In genomic region chr1:16352842-16353535, GRCh38 we compare ENCODE assay signal across 8 cellular contexts. TPM values are rescaled to one million over a fixed set of nuclear protein-coding genes. Genes with fewer than 3 reads are reported as not detected.
DNase-seq lines count a peak whose midpoint lies in the region; ATAC-seq, FAIRE-seq and TF ChIP-seq lines count a peak whose summit lies in the region.

No MANE protein-coding gene starts in this region.

- TF ChIP-seq RAD21 in HepG2 (CRISPR knock-in tag; IDR thresholded peaks at IDR 0.05) = no peak

- POLR2A ChIA-PET in HepG2 (lab: Yijun Ruan, JAX) = interaction anchor here (0.9 to 2.5 kb wide), 5 partner anchors 11 to 34 kb away, joined by 3 to 22 read pairs (median 5); partner anchors contain the start of gene SZRD1

- peak overlapping the region; percentile 96 for H3K4me2 ChIP-seq in HepG2 (ENCODE audit: low read depth, low read length)

- in situ Hi-C loops in HepG2 (cut with HindIII; ENCODE audit: extremely low pct_ligation_motif_present, low pct_unique_long_range_greater_than_20kb) = no loop called here

- 65% methylated on average over 11 of the region's 11 CpGs for WGBS in HepG2 (ENCODE audit: low lambda C conversion rate)
- 50 to 60% methylated on average over 11 of the region's 11 CpGs for whole genome bisulfite sequencing in tibial nerve, 2 donors

- ATAC-seq in HepG2 = no peak

- TF ChIP-seq EP300 in HepG2 (IDR thresholded peaks at IDR 0.05; ENCODE audit: low read depth in 2 of 2, low read length in 2 of 2) (no peak), HepG2 (CRISPR knock-in tag; IDR thresholded peaks at IDR 0.05; ENCODE audit: borderline replicate concordance) (no peak), tibial nerve (IDR thresholded peaks at IDR 0.05) (no peak)

- TSS peak; percentile 90 for BruUV-seq in HepG2 (replicated peaks; lab: Mats Ljungman, UMichigan)

- peaks cover 14% of the 10 kb centered on the region for H4K20me1 ChIP-seq in HepG2 (ENCODE audit: insufficient read depth, low read length)

- no peak for FAIRE-seq in HepG2 (lab: Jason Lieb, UNC)

- peaks cover 12% of the 10 kb centered on the region for H3K4me1 ChIP-seq in cardiac muscle cell (ENCODE audit: low read depth)
- peaks cover 8 to 28% of the 10 kb centered on the region in 2 donors for H3K4me1 ChIP-seq in ascending aorta
- peaks cover 37% of the 10 kb centered on the region for H3K4me1 ChIP-seq in HepG2 (ENCODE audit: insufficient read depth, low read length)
- peaks cover 0 to 36% (median 20%) of the 10 kb centered on the region in 4 donors for H3K4me1 ChIP-seq in tibial nerve

- peak overlapping the region; percentile 76 for H3K4me3 ChIP-seq in cardiac muscle cell
- peak overlapping the region; percentile 95 for H3K4me3 ChIP-seq in ascending aorta
- H3K4me3 ChIP-seq in HepG2 (replicated peaks in 1 of 3; ENCODE audit: insufficient read depth in 1 of 3, low read depth in 2 of 3, low read length in 3 of 3) = peak overlapping the region; percentile 57 to 92 (median 66)
- peak overlapping the region; percentile 73 to 99 (median 94) for H3K4me3 ChIP-seq in tibial nerve

- intact Hi-C loops in cardiac septum (cut with DNase I) (loop anchor here (2.0 to 5.0 kb wide), 2 partner anchors 14 to 106 kb away; partner anchors contain the start of gene SZRD1), ascending aorta (cut with DNase I) (loop anchor here (2.0 kb wide), 1 partner anchor 104 kb away; no protein-coding TSS in a partner anchor), HepG2 (cut with micrococcal nuclease; ENCODE audit: unreplicated experiment) (loop anchor here (1.0 kb wide), 1 partner anchor 14 kb away; the partner anchor contains the start of gene SZRD1)

- H3K36me3 ChIP-seq in cardiac muscle cell (no peaks in the 10 kb centered on the region), ascending aorta (no peaks in the 10 kb centered on the region), HepG2 (replicated peaks in 1 of 2; ENCODE audit: control insufficient read depth in 1 of 2, insufficient read depth in 2 of 2, low read length in 2 of 2) (no peaks in the 10 kb centered on the region; a peak in 1 of 5 replicates), tibial nerve (no peaks in the 10 kb centered on the region)

- CTCF ChIA-PET in HepG2 (lab: Yijun Ruan, JAX; ENCODE audit: low intra/inter-chr PET ratio, low total read pairs) = no interaction called here

- no peak for TF ChIP-seq POLR2A in HepG2 (IDR thresholded peaks at IDR 0.05; ENCODE audit: insufficient read depth in 1 of 2, low read depth in 2 of 2, low read length in 2 of 2)
- TF ChIP-seq POLR2A in tibial nerve (IDR thresholded peaks at IDR 0.05) = no peak

- H3K27me3 ChIP-seq in cardiac muscle cell (no peaks in the 10 kb centered on the region), ascending aorta (no peaks in the 10 kb centered on the region), HepG2 (ENCODE audit: control insufficient read depth in 1 of 2, insufficient read depth in 2 of 2, low read length in 2 of 2) (no peaks in the 10 kb centered on the region; a peak in 1 of 5 replicates), tibial nerve (no peaks in the 10 kb centered on the region)

- peak overlapping the region; percentile 59 for H2AFZ ChIP-seq in HepG2 (ENCODE audit: low read length)

- H3K9me3 ChIP-seq in cardiac muscle cell (ENCODE audit: low read depth) (no peaks in the 10 kb centered on the region), ascending aorta (no peaks in the 10 kb centered on the region), HepG2 (ENCODE audit: low read length) (no peaks in the 10 kb centered on the region), tibial nerve (no peaks in the 10 kb centered on the region)

- peaks cover 41% of the 10 kb centered on the region for H3K79me2 ChIP-seq in HepG2 (ENCODE audit: insufficient read depth, low read length)

- TF ChIP-seq CTCF in cardiac muscle cell (IDR thresholded peaks at IDR 0.05; ENCODE audit: low read depth, low read length) (no peak), ascending aorta (IDR thresholded peaks at IDR 0.05) (no peak), HepG2 (CRISPR knock-in tag; IDR thresholded peaks at IDR 0.05) (no peak), tibial nerve (IDR thresholded peaks at IDR 0.05) (no peak)

- H3K27ac ChIP-seq in cardiac muscle cell = peak overlapping the region; percentile 96
- H3K27ac ChIP-seq in ascending aorta = peak overlapping the region; percentile 96 to 98
- peak overlapping the region; percentile 74 for H3K27ac ChIP-seq in HepG2 (ENCODE audit: extremely low read length, insufficient read depth, low read length)
- H3K27ac ChIP-seq in tibial nerve = peak overlapping the region; percentile 72 to 99 (median 94)

- DNase-seq in cardiac muscle cell (ENCODE audit: low read depth in 1 of 2, low spot score in 1 of 2) (no peak), cardiac septum (ENCODE audit: low spot score) (no peak), ascending aorta (ENCODE audit: low spot score in 2 of 2) (no peak), HepG2 (ENCODE audit: low spot score) (no peak), tibial nerve (ENCODE audit: low spot score in 2 of 2) (no peak), foreskin melanocyte (no peak), SW 1271 (lab: John Stamatoyannopoulos, UW) (no peak)
- no peak for DNase-seq in stimulated activated CD4-positive, alpha-beta T cell treated with anti-CD3 and anti-CD28 coated beads, Interleukin-4, amount 100 ng/mL, for 1 hour

- H3K9ac ChIP-seq in HepG2 (ENCODE audit: insufficient read depth, low read depth, low read length) = peak overlapping the region; percentile 93

TF ChIP-seq in HepG2, 621 proteins besides CTCF, POLR2A, EP300 and RAD21 (continues in another document):
- TF ChIP-seq ZNF629 (CRISPR knock-in tag; conservative IDR thresholded peaks at IDR 0.05) = peak; percentile 11; the same call in 1 of the 2 replicates

RNA-seq across cellular contexts. Expression of gene FBXO42, which starts 0.7 kb away (rescaled TPM):
- total RNA-seq in cardiac muscle cell (28.6 and 34.7 TPM in 2 replicates), cardiac septum (14.1 TPM), ascending aorta (36.6 TPM), HepG2 (2016; rRNA removed; fragmentation: Illumina TruSeq; extraction: Trizol) (7.6 and 9.0 TPM in 2 replicates), tibial nerve (10 to 100 TPM; 39.8 to 69.4 (median 54.4) TPM)
- polyA plus RNA-seq in cardiac muscle cell (37.7 and 40.8 TPM in 2 replicates), HepG2 (2011; rRNA removed) (17.2 and 17.5 TPM in 2 replicates)
- 1.8 and 2.2 TPM in 2 replicates for total RNA-seq in HepG2 (2016; cell fraction: cytosol; rRNA removed; fragmentation: Illumina TruSeq; extraction: Trizol; ENCODE audit: low read depth)
- total RNA-seq in HepG2 (2016; cell fraction: insoluble cytoplasmic fraction; rRNA removed; fragmentation: Illumina TruSeq; extraction: Trizol) = 7.3 and 9.0 TPM in 2 replicates
- 3.2 and 3.4 TPM in 2 replicates for total RNA-seq in HepG2 (2016; cell fraction: membrane; rRNA removed; fragmentation: Illumina TruSeq; extraction: Trizol)
- 9.0 and 10.5 TPM in 2 replicates for total RNA-seq in HepG2 (2016; cell fraction: nucleus; rRNA removed; fragmentation: Illumina TruSeq; extraction: Trizol)
- polyA plus RNA-seq in HepG2 (2011; cell fraction: cytosol; rRNA removed) = 11.3 and 12.6 TPM in 2 replicates
- 16.2 and 16.9 TPM in 2 replicates for polyA plus RNA-seq in HepG2 (2011; cell fraction: nucleus; rRNA removed)
- 9.9 and 10.1 TPM in 2 replicates for polyA plus RNA-seq in HepG2 (2012)
- 0.43 and 1.1 TPM in 2 replicates for polyA plus RNA-seq in HepG2 (2016; cell fraction: cytosol; fragmentation: Illumina TruSeq; extraction: Trizol; ENCODE audit: low read depth)
- polyA plus RNA-seq in HepG2 (2016; cell fraction: insoluble cytoplasmic fraction; fragmentation: Illumina TruSeq; extraction: Trizol; ENCODE audit: low read depth) = 8.9 and 10.1 TPM in 2 replicates
- 1.4 and 1.6 TPM in 2 replicates for polyA plus RNA-seq in HepG2 (2016; cell fraction: membrane; fragmentation: Illumina TruSeq; extraction: Trizol; ENCODE audit: low read depth)
- polyA plus RNA-seq in HepG2 (2016; cell fraction: nucleus; fragmentation: Illumina TruSeq; extraction: Trizol; ENCODE audit: insufficient read depth, low read depth) = 8.1 and 9.2 TPM in 2 replicates
- polyA minus RNA-seq in HepG2 (2011; rRNA and poly(A)+ RNA removed; ENCODE audit: low replicate concordance) = 14.6 and 25.0 TPM in 2 replicates
- 8.8 and 9.5 TPM in 2 replicates for polyA minus RNA-seq in HepG2 (2011; cell fraction: cytosol; rRNA and poly(A)+ RNA removed)
- 24.2 and 24.5 TPM in 2 replicates for polyA minus RNA-seq in HepG2 (2011; cell fraction: nucleus; rRNA and poly(A)+ RNA removed)

RNA-seq across cellular contexts. Expression of gene SZRD1, which starts 14.1 kb away (rescaled TPM):
- 75.9 and 81.7 TPM in 2 replicates for total RNA-seq in cardiac muscle cell
- polyA plus RNA-seq in cardiac muscle cell = 53.1 and 58.5 TPM in 2 replicates
- total RNA-seq in cardiac septum = 101 TPM
- total RNA-seq in ascending aorta = 106 TPM
- total RNA-seq in HepG2 (2016; rRNA removed; fragmentation: Illumina TruSeq; extraction: Trizol) = 28.5 and 38.6 TPM in 2 replicates
- 12.7 and 18.5 TPM in 2 replicates for total RNA-seq in HepG2 (2016; cell fraction: cytosol; rRNA removed; fragmentation: Illumina TruSeq; extraction: Trizol; ENCODE audit: low read depth)
- total RNA-seq in HepG2 (2016; cell fraction: insoluble cytoplasmic fraction; rRNA removed; fragmentation: Illumina TruSeq; extraction: Trizol) = 31.4 and 32.6 TPM in 2 replicates
- 51.4 and 51.8 TPM in 2 replicates for total RNA-seq in HepG2 (2016; cell fraction: membrane; rRNA removed; fragmentation: Illumina TruSeq; extraction: Trizol)
- total RNA-seq in HepG2 (2016; cell fraction: nucleus; rRNA removed; fragmentation: Illumina TruSeq; extraction: Trizol) = 18.9 and 20.9 TPM in 2 replicates
- 41.4 and 49.1 TPM in 2 replicates for polyA plus RNA-seq in HepG2 (2011; rRNA removed)
- 42.6 and 48.7 TPM in 2 replicates for polyA plus RNA-seq in HepG2 (2011; cell fraction: cytosol; rRNA removed)
- polyA plus RNA-seq in HepG2 (2011; cell fraction: nucleus; rRNA removed) = 28.2 and 28.3 TPM in 2 replicates
- 34.4 and 36.9 TPM in 2 replicates for polyA plus RNA-seq in HepG2 (2012)
- 56.7 and 58.7 TPM in 2 replicates for polyA plus RNA-seq in HepG2 (2016; cell fraction: cytosol; fragmentation: Illumina TruSeq; extraction: Trizol; ENCODE audit: low read depth)
- polyA plus RNA-seq in HepG2 (2016; cell fraction: insoluble cytoplasmic fraction; fragmentation: Illumina TruSeq; extraction: Trizol; ENCODE audit: low read depth) = 71.8 and 88.8 TPM in 2 replicates
- 116 and 117 TPM in 2 replicates for polyA plus RNA-seq in HepG2 (2016; cell fraction: membrane; fragmentation: Illumina TruSeq; extraction: Trizol; ENCODE audit: low read depth)
- 51.4 and 59.8 TPM in 2 replicates for polyA plus RNA-seq in HepG2 (2016; cell fraction: nucleus; fragmentation: Illumina TruSeq; extraction: Trizol; ENCODE audit: insufficient read depth, low read depth)
- 50.6 and 97.3 TPM in 2 replicates for polyA minus RNA-seq in HepG2 (2011; rRNA and poly(A)+ RNA removed; ENCODE audit: low replicate concordance)
- polyA minus RNA-seq in HepG2 (2011; cell fraction: cytosol; rRNA and poly(A)+ RNA removed) = 24.6 and 26.6 TPM in 2 replicates
- polyA minus RNA-seq in HepG2 (2011; cell fraction: nucleus; rRNA and poly(A)+ RNA removed) = 13.0 and 16.4 TPM in 2 replicates
- total RNA-seq in tibial nerve = 10 to 100 TPM; 51.1 to 69.0 (median 59.6) TPM
